In genomic region chr16:82562183-82562677, GRCh38 we compare ENCODE assay signal across 9 cellular contexts.
"Had no signal": no experiment of that assay in that cellular context is flagged by ENCODE, and none has a peak within 500 bp of the region (broad histone marks: within the 10 kb centered on the region; RNA-seq: fewer than 3 reads in every experiment).

No MANE protein-coding gene starts in this region.

- H3K4me2 ChIP-seq: GM23338 had no signal

- H3K4me3 ChIP-seq: GM23338 had no signal

- H3K36me3 Mint-ChIP-seq: IgD-negative memory B cell had no signal

- H3K4me1 Mint-ChIP-seq: GM23338, H9, IgD-negative memory B cell had no signal

- H3K27ac ChIP-seq: HL-60 had no signal

- FAIRE-seq: H1, H54, HepG2 had no signal

- H3K27ac Mint-ChIP-seq: GM23338, H9, IgD-negative memory B cell had no signal

- DNase-seq: H9, HCEC 1CT, KG1 had no signal

- H3K4me3 Mint-ChIP-seq: GM23338, H9, IgD-negative memory B cell had no signal

- H2AFZ ChIP-seq: GM23338 had no signal

- ATAC-seq: GM23338, HepG2 had no signal

- H3K27me3 Mint-ChIP-seq: IgD-negative memory B cell had no signal
